In the genomic region with DNA sequence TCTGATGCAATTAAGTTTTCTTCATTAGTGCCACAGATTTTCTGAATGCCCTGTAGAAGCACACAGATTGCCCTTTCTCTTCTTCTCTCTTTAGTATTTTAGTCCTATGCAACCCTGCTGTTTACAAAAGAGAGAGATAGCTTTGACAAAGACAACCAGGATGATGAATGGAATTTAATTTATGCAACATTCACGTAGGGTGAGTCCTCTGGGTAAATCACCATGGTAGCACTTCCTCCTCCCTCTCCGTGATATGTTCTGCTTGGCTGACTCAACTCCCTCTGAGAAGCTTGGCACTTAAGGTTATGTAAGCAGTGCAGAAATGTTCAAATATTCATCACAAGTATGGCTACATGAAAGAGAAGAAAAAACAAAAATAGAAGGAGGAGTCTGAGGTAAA, we compare ENCODE assay signal across 8 cellular contexts.
DNase-seq lines count a peak whose midpoint lies in the region; TF ChIP-seq lines count a peak whose summit lies in the region.

No MANE protein-coding gene starts in this region.

- no peaks in the 10 kb centered on the region for H3K36me3 ChIP-seq in tibial artery

- H3K4me3 ChIP-seq in tibial artery: no peak overlapping the region

- H3K4me1 ChIP-seq in tibial artery: peaks cover 0 to 79% (median 14%) of the 10 kb centered on the region in 4 donors

- no peak for TF ChIP-seq CTCF in tibial artery (IDR thresholded peaks at IDR 0.05)

- H3K9me3 ChIP-seq in tibial artery: no peaks in the 10 kb centered on the region

- peak overlapping the region; percentile 47 to 72 for H3K27ac ChIP-seq in tibial artery

- H3K27me3 ChIP-seq in tibial artery: no peaks in the 10 kb centered on the region

- DNase-seq in SIG-M5 treated with dmso at 0.1 percent for 504 hours (lab: John Stamatoyannopoulos, UW; ENCODE audit: unreplicated experiment) (peak; percentile 66), SIG-M5 (lab: John Stamatoyannopoulos, UW) (no peak), SW 1271 (lab: John Stamatoyannopoulos, UW) (peak; percentile 15 to 61), hepatic stellate cell (ENCODE audit: low spot score) (peak; percentile 66), tibial artery (no peak), NCI-H1694 treated with DMSO at 0.1 percent for 48 hours (lab: John Stamatoyannopoulos, UW) (no peak)
- DNase-seq in stimulated activated CD4-positive, alpha-beta T cell treated with anti-CD3 and anti-CD28 coated beads, Interleukin-1b, Interleukin-23, amount 100 ng/mL, for 48 hours: no peak
- no peak for DNase-seq in activated T-cell treated with anti-CD3 and anti-CD28 coated beads, Interleukin-2, amount 50 U/mL, for 48 hours

- intact Hi-C loops in tibial artery (cut with DNase I; ENCODE audit: low total_unique reads): no loop called here

Comparison
In these comparisons a context has a peak if more than half of its experiments do, and no peak if none do; other contexts are left out.
1. DNase-seq: peak in SIG-M5 treated with dmso at 0.1 percent for 504 hours (single experiment), SW 1271 (2 of 2) and hepatic stellate cell (single experiment); none in SIG-M5 (single experiment), tibial artery (0 of 2), stimulated activated CD4-positive, alpha-beta T cell treated with anti-CD3 and anti-CD28 coated beads, Interleukin-1b, Interleukin-23, amount 100 ng/mL, for 48 hours (single experiment), NCI-H1694 treated with DMSO at 0.1 percent for 48 hours (single experiment) and activated T-cell treated with anti-CD3 and anti-CD28 coated beads, Interleukin-2, amount 50 U/mL, for 48 hours (0 of 2).